14 cellular contexts compared by ENCODE assay signal in the genomic region with DNA sequence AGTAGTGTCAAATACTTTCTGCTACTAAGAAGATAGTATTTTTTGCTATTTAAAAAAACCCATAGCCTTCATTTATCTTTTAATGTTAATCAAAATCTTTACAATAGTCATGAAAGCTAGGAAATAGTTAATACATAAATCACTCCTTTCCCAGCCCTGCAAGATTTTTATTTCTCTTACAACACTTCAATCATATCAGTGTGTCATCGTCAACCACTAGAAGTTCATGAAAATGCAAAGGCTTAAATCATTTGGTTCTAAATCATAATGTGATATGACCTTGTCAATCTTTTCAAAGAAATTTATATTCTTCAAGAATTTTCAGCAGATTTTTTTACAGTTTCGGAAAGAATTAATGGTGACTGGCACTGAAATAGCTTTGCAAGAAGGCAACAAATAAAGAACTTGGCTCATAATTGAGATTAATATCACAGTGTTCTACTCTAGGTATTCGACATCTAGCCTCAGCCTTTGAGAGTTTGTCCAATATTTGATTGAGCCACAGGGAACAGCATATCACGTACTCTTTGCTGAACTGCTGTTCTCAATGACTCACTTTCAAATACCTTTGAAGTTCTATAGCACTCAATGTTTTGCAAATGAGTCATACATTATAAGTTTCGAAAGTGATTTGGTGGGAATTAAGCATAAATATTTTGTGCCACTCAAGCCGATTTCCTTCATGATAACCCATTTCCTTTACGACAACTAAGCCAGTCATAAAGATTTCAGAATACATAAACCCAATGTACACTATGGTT.
DNase-seq lines count a peak whose midpoint lies in the region; ATAC-seq and TF ChIP-seq lines count a peak whose summit lies in the region.
"Had no signal": no experiment of that assay in that cellular context is flagged by ENCODE, and none has a peak within 500 bp of the region (broad histone marks: within the 10 kb centered on the region; RNA-seq: fewer than 3 reads in every experiment).

No MANE protein-coding gene starts in this region.

- no peaks in the 10 kb centered on the region for H3K27me3 ChIP-seq in hepatocyte
- H3K27me3 ChIP-seq in vagina, result no peaks in the 10 kb centered on the region
- H3K27me3 ChIP-seq: adrenal gland had no signal

- H4K20me1 ChIP-seq in hepatocyte (ENCODE audit: insufficient read depth, poor library complexity, severe bottlenecking), result no peaks in the 10 kb centered on the region

- peak overlapping the region; percentile 38 for H3K4me2 ChIP-seq in hepatocyte

- peak overlapping the region; percentile 11 for H3K27ac ChIP-seq in hepatocyte
- H3K27ac ChIP-seq in vagina, result no peak overlapping the region
- H3K27ac ChIP-seq: adrenal gland had no signal

- intact Hi-C loops in vagina (cut with DNase I), result no loop called here

- TF ChIP-seq CTCF in hepatocyte (IDR thresholded peaks at IDR 0.05; ENCODE audit: poor library complexity), result no peak
- no peak for TF ChIP-seq CTCF in vagina (IDR thresholded peaks at IDR 0.05)

- 60% methylated on average over 7 of the region's 7 CpGs for WGBS in hepatocyte (ENCODE audit: low lambda C conversion rate, missing lambda C conversion rate)

- in situ Hi-C loops in ACHN (cut with HindIII; ENCODE audit: low pct_ligation_motif_present, low pct_unique_long_range_greater_than_20kb, low sequenced_read_pairs), result no loop called here

- no peak for TF ChIP-seq RAD21 in Ishikawa (IDR thresholded peaks at IDR 0.05; ENCODE audit: low read depth)

- H3K9me3 ChIP-seq in hepatocyte (ENCODE audit: low read depth) (no peaks in the 10 kb centered on the region), vagina (no peaks in the 10 kb centered on the region)
- H3K9me3 ChIP-seq: adrenal gland had no signal

- H3K36me3 ChIP-seq in hepatocyte (replicated peaks; ENCODE audit: insufficient read depth, low read depth) (no peaks in the 10 kb centered on the region), vagina (no peaks in the 10 kb centered on the region)
- H3K36me3 ChIP-seq: adrenal gland had no signal

- H3K4me3 ChIP-seq in hepatocyte (no peak overlapping the region), vagina (no peak overlapping the region)
- H3K4me3 ChIP-seq: adrenal gland had no signal

- H3K4me1 ChIP-seq in hepatocyte (ENCODE audit: insufficient read depth) (no peaks in the 10 kb centered on the region), vagina (no peaks in the 10 kb centered on the region)
- H3K4me1 ChIP-seq: adrenal gland had no signal

- TF ChIP-seq EP300 in Ishikawa (IDR thresholded peaks at IDR 0.05; ENCODE audit: borderline replicate concordance), result peak; percentile 52; the same call in 1 of the 2 replicates

- TF ChIP-seq POLR2A in vagina (IDR thresholded peaks at IDR 0.05), result no peak

- H3K79me2 ChIP-seq in hepatocyte, result no peaks in the 10 kb centered on the region

- no peaks in the 10 kb centered on the region for H3K9me2 ChIP-seq in hepatocyte (replicated peaks; ENCODE audit: insufficient read depth)

- DNase-seq in ACHN, result peak; percentile 15
- DNase-seq in astrocyte of the hippocampus (ENCODE audit: low read depth, low spot score), result peak; percentile 80
- DNase-seq in hepatocyte (ENCODE audit: low spot score), result peak; percentile 27
- DNase-seq in activated effector memory CD4-positive, alpha-beta T cell treated with Interleukin-2 at 50 U/mL for 16 hours, result no peak
- no peak for DNase-seq in NCI-H510A (lab: John Stamatoyannopoulos, UW)
- no peak for DNase-seq in vagina (ENCODE audit: extremely low spot score in 2 of 2)
- DNase-seq: adrenal gland; AML-193; DND-41; effector memory CD4-positive, alpha-beta T cell; H7; stimulated activated CD4-positive, alpha-beta T cell treated with anti-CD3 and anti-CD28 coated beads, Interleukin-1b, Interleukin-23, amount 100 ng/mL, for 48 hours had no signal

- H2AFZ ChIP-seq in hepatocyte, result no peak overlapping the region

- no peak for ATAC-seq in HG03139 (IDR thresholded peaks at IDR 0.05; ENCODE audit: unreplicated experiment)

TF ChIP-seq in Ishikawa, 13 proteins besides CTCF, POLR2A, EP300 and RAD21:
- TF ChIP-seq TCF12 (IDR thresholded peaks at IDR 0.05; ENCODE audit: low read depth) (0 out of 2 replicates have a peak, but pooled peaks have one; percentile 17), FOXM1 (IDR thresholded peaks at IDR 0.05; ENCODE audit: borderline replicate concordance, low read depth) (peak; percentile 34; the same call in 1 of the 2 replicates), TEAD4 (IDR thresholded peaks at IDR 0.05) (peak; percentile 46; the same call in 1 of the 2 replicates), CREB1 (IDR thresholded peaks at IDR 0.05; ENCODE audit: low read depth) (no peak)

Comparison
In these comparisons a context has a peak if more than half of its experiments do, and no peak if none do; other contexts are left out.
1. DNase-seq: peak in ACHN (single experiment), astrocyte of the hippocampus (single experiment) and hepatocyte (single experiment); none in activated effector memory CD4-positive, alpha-beta T cell treated with Interleukin-2 at 50 U/mL for 16 hours (single experiment), NCI-H510A (single experiment) and vagina (0 of 2).